In the genomic region with DNA sequence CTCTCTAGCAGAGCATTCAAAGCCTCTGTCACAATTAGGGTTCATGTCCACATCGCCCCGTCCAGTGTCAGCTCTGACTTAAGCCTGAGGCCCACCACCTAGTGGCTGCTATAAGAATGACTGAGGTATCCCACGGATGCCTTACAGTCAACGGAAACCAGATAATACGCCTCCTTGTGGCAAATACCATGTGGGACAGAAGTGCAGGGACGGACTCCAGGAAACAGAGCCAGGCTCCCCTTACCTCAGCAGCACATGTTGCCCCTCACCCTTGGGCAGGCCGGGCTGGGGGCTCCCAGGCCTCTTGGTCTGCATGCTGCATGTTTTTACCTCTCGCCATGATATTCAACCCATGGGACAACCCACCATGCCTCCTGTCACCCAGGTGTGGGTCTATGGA, we compare ENCODE assay signal across 1 cellular context.
TF ChIP-seq lines count a peak whose summit lies in the region.

No MANE protein-coding gene starts in this region.

TF ChIP-seq in GM23338, 12 proteins besides CTCF, POLR2A, EP300 and RAD21 (continued from another document):
- TF ChIP-seq, protein P1, sequence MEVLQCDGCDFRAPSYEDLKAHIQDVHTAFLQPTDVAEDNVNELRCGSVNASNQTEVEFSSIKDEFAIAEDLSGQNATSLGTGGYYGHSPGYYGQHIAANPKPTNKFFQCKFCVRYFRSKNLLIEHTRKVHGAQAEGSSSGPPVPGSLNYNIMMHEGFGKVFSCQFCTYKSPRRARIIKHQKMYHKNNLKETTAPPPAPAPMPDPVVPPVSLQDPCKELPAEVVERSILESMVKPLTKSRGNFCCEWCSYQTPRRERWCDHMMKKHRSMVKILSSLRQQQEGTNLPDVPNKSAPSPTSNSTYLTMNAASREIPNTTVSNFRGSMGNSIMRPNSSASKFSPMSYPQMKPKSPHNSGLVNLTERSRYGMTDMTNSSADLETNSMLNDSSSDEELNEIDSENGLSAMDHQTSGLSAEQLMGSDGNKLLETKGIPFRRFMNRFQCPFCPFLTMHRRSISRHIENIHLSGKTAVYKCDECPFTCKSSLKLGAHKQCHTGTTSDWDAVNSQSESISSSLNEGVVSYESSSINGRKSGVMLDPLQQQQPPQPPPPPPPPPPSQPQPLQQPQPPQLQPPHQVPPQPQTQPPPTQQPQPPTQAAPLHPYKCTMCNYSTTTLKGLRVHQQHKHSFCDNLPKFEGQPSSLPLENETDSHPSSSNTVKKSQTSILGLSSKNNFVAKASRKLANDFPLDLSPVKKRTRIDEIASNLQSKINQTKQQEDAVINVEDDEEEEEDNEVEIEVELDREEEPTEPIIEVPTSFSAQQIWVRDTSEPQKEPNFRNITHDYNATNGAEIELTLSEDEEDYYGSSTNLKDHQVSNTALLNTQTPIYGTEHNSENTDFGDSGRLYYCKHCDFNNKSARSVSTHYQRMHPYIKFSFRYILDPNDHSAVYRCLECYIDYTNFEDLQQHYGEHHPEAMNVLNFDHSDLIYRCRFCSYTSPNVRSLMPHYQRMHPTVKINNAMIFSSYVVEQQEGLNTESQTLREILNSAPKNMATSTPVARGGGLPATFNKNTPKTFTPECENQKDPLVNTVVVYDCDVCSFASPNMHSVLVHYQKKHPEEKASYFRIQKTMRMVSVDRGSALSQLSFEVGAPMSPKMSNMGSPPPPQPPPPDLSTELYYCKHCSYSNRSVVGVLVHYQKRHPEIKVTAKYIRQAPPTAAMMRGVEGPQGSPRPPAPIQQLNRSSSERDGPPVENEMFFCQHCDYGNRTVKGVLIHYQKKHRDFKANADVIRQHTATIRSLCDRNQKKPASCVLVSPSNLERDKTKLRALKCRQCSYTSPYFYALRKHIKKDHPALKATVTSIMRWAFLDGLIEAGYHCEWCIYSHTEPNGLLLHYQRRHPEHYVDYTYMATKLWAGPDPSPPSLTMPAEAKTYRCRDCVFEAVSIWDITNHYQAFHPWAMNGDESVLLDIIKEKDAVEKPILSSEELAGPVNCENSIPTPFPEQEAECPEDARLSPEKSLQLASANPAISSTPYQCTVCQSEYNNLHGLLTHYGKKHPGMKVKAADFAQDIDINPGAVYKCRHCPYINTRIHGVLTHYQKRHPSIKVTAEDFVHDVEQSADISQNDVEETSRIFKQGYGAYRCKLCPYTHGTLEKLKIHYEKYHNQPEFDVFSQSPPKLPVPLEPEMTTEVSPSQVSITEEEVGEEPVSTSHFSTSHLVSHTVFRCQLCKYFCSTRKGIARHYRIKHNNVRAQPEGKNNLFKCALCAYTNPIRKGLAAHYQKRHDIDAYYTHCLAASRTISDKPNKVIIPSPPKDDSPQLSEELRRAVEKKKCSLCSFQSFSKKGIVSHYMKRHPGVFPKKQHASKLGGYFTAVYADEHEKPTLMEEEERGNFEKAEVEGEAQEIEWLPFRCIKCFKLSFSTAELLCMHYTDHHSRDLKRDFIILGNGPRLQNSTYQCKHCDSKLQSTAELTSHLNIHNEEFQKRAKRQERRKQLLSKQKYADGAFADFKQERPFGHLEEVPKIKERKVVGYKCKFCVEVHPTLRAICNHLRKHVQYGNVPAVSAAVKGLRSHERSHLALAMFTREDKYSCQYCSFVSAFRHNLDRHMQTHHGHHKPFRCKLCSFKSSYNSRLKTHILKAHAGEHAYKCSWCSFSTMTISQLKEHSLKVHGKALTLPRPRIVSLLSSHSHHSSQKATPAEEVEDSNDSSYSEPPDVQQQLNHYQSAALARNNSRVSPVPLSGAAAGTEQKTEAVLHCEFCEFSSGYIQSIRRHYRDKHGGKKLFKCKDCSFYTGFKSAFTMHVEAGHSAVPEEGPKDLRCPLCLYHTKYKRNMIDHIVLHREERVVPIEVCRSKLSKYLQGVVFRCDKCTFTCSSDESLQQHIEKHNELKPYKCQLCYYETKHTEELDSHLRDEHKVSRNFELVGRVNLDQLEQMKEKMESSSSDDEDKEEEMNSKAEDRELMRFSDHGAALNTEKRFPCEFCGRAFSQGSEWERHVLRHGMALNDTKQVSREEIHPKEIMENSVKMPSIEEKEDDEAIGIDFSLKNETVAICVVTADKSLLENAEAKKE (CRISPR knock-in tag; IDR thresholded peaks at IDR 0.05) = no peak
- TF ChIP-seq POLR2AphosphoS5 (IDR thresholded peaks at IDR 0.05; ENCODE audit: low read depth) (no peak), CREB1 (CRISPR knock-in tag; IDR thresholded peaks at IDR 0.05; ENCODE audit: low read depth) (peak; percentile 23; the same call in 1 of the 2 replicates)
